ENCODE assay signal across 13 cellular contexts in genomic region chr2:160409480-160409879, GRCh38.
DNase-seq lines count a peak whose midpoint lies in the region; TF ChIP-seq lines count a peak whose summit lies in the region.
"Had no signal": no experiment of that assay in that cellular context is flagged by ENCODE, and none has a peak within 500 bp of the region (broad histone marks: within the 10 kb centered on the region; RNA-seq: fewer than 3 reads in every experiment).

No MANE protein-coding gene starts in this region.

- H3F3A ChIP-seq in MM.1S (ENCODE audit: insufficient read depth, low read length), result peaks cover 31% of the 10 kb centered on the region

- H3K27me3 Mint-ChIP-seq in mesothelial cell of epicardium (ENCODE audit: low read depth), result no peaks in the 10 kb centered on the region

- H3K4me1 Mint-ChIP-seq in mesothelial cell of epicardium, result peaks cover 43% of the 10 kb centered on the region

- H3K36me3 Mint-ChIP-seq in mesothelial cell of epicardium, result no peaks in the 10 kb centered on the region

- H4K20me1 ChIP-seq in MM.1S (ENCODE audit: insufficient read depth, low read length), result no peaks in the 10 kb centered on the region

- H3K36me3 ChIP-seq in left ventricle myocardium inferior (no peaks in the 10 kb centered on the region), right atrium auricular region (no peaks in the 10 kb centered on the region), adipocyte (ENCODE audit: control insufficient read depth, insufficient read depth, low read length, severe bottlenecking) (no peaks in the 10 kb centered on the region), MM.1S (replicated peaks; ENCODE audit: insufficient read depth, low read length) (no peaks in the 10 kb centered on the region)
- H3K36me3 ChIP-seq: cardiac muscle cell had no signal

- H3K9me3 ChIP-seq in left ventricle myocardium inferior (replicated peaks) (no peaks in the 10 kb centered on the region), right atrium auricular region (no peaks in the 10 kb centered on the region), adipocyte (ENCODE audit: control insufficient read depth, low read length) (no peaks in the 10 kb centered on the region), MM.1S (replicated peaks; ENCODE audit: insufficient read depth, low read length) (no peaks in the 10 kb centered on the region)
- H3K9me3 ChIP-seq: testis had no signal

- H3K4me3 ChIP-seq in left ventricle myocardium inferior (no peak overlapping the region), right atrium auricular region (no peak overlapping the region), adipocyte (ENCODE audit: low read length) (no peak overlapping the region), MM.1S (ENCODE audit: low read length) (no peak overlapping the region)
- H3K4me3 ChIP-seq: cardiac muscle cell had no signal

- H3K4me1 ChIP-seq in left ventricle myocardium inferior (peaks cover 78% of the 10 kb centered on the region), right atrium auricular region (peaks cover 0 to 52% of the 10 kb centered on the region in 2 donors), adipocyte (ENCODE audit: control insufficient read depth, insufficient read depth, low read length) (peaks cover 50% of the 10 kb centered on the region), MM.1S (ENCODE audit: low read length) (peaks cover 29% of the 10 kb centered on the region)

- no peak overlapping the region for H2AFZ ChIP-seq in MM.1S (ENCODE audit: low read length)

- H3K79me2 ChIP-seq in MM.1S (ENCODE audit: low read length), result peaks cover 25% of the 10 kb centered on the region

- no peaks in the 10 kb centered on the region for H3K9me2 ChIP-seq in MM.1S (replicated peaks; ENCODE audit: insufficient read depth, low read length)

- intact Hi-C loops in left ventricle myocardium inferior (cut with micrococcal nuclease), result no loop called here

- H3K27ac ChIP-seq in left ventricle myocardium inferior (replicated peaks), result peak overlapping the region; percentile 97
- peak overlapping the region in 1 of 2 donors; percentile 99 for H3K27ac ChIP-seq in right atrium auricular region
- H3K27ac ChIP-seq in MM.1S (ENCODE audit: low read length), result no peak overlapping the region
- H3K27ac ChIP-seq: cardiac muscle cell had no signal

- H3K9ac ChIP-seq in adipocyte (ENCODE audit: low read length) (peak overlapping the region; percentile 87), MM.1S (ENCODE audit: low read length) (no peak overlapping the region)

- peak overlapping the region; percentile 93 for H3K27ac Mint-ChIP-seq in mesothelial cell of epicardium

- H3K9me3 Mint-ChIP-seq in mesothelial cell of epicardium, result no peaks in the 10 kb centered on the region

- H3K4me2 ChIP-seq in MM.1S (ENCODE audit: low read depth, low read length), result no peak overlapping the region

- H3K27me3 ChIP-seq in left ventricle myocardium inferior (ENCODE audit: low read depth), result no peaks in the 10 kb centered on the region
- H3K27me3 ChIP-seq in right atrium auricular region, result no peaks in the 10 kb centered on the region
- H3K27me3 ChIP-seq in adipocyte (replicated peaks; ENCODE audit: control insufficient read depth, insufficient read depth, low read length), result no peaks in the 10 kb centered on the region
- H3K27me3 ChIP-seq in MM.1S (replicated peaks; ENCODE audit: insufficient read depth, low read length), result no peaks in the 10 kb centered on the region
- H3K27me3 ChIP-seq: cardiac muscle cell had no signal

- DNase-seq in left ventricle myocardium inferior (no peak), right atrium auricular region (ENCODE audit: low spot score) (no peak), adipocyte (ENCODE audit: low read depth) (no peak), mesothelial cell of epicardium (ENCODE audit: low spot score in 2 of 2, unreplicated experiment in 2 of 2) (no peak), T-helper 9 cell (no peak), MM.1S (no peak), DMS153 (lab: John Stamatoyannopoulos, UW) (no peak), GOT3 (lab: John Stamatoyannopoulos, UW) (no peak)
- DNase-seq: NCI-H1694 treated with DMSO at 0.1 percent for 48 hours; NK-92 treated with Interleukin-12 subunit alpha and Interleukin-12 subunit beta, amount 100 ng/mL, for 24 hours; posterior cingulate gyrus; testis had no signal

- TF ChIP-seq CTCF in left ventricle myocardium inferior (IDR thresholded peaks at IDR 0.05; ENCODE audit: borderline replicate concordance) (no peak), right atrium auricular region (IDR thresholded peaks at IDR 0.05) (no peak), mesothelial cell of epicardium (IDR thresholded peaks at IDR 0.05; ENCODE audit: unreplicated experiment) (no peak), MM.1S (IDR thresholded peaks at IDR 0.05; ENCODE audit: low read length) (no peak)

- H3K4me3 Mint-ChIP-seq in mesothelial cell of epicardium, result no peak overlapping the region
